8 cellular contexts compared by ENCODE assay signal in the genomic region with DNA sequence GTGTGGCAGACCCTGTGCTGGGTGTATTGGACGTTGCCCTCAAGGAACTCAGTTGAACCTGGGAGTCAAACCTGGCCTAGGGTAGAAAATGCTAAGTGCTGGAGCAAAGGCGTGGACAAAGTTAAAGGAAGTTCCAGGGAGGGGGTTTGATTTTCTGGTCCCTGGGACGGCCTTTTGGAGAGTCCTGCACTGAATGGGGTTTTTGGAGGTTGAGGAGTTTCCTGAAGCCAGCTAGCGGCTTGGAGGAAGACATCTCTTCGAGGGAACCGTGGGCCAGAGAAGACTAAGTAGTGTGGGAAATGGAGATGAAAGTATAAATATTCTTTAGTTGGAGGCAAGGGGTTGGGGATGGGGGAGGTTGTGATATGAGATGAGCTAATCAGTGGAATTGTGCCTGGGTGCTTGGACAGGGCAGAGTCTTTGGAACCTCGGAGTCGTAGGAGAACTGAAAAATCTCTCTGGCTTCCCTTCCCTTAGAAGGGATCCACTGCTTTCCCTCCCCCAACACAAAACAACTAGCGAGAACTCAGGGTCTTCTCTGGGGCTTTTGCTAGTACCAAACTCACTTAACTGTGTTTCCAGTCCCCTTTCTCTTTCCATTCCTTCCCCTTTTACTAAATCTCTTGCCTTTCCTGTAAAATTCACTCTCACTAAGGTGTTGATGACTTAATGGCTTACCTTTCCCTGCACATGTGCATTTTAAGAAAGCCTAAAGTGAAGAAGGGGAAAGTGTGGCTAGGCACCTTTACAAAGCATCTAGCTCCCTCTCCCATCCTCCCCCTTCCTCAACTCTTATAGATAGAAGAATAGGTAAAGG. TPM values are rescaled to one million over a fixed set of nuclear protein-coding genes. Genes with fewer than 3 reads are reported as not detected.
DNase-seq lines count a peak whose midpoint lies in the region; ATAC-seq and TF ChIP-seq lines count a peak whose summit lies in the region.

No MANE protein-coding gene starts in this region.

- H3K4me1 ChIP-seq in subcutaneous abdominal adipose tissue (ENCODE audit: control insufficient read depth in 5 of 5, insufficient read depth in 5 of 5, low read length in 5 of 5), result peaks cover 0 to 51% (median 39%) of the 10 kb centered on the region in 5 donors
- H3K4me1 ChIP-seq in BE2C, result peaks cover 6% of the 10 kb centered on the region; the same call in 1 of the 2 replicates

- no peaks in the 10 kb centered on the region for H3K36me3 ChIP-seq in subcutaneous abdominal adipose tissue (ENCODE audit: control insufficient read depth in 5 of 5, insufficient read depth in 5 of 5, low read length in 5 of 5)
- H3K36me3 ChIP-seq in BE2C, result no peaks in the 10 kb centered on the region

- H3K9me3 Mint-ChIP-seq in HFFc6, result no peaks in the 10 kb centered on the region
- no peaks in the 10 kb centered on the region for H3K9me3 Mint-ChIP-seq in activated naive CD4-positive, alpha-beta T cell treated with anti-CD3 and anti-CD28 coated beads, Interleukin-2, amount 50 U/mL, for 72 hours

- H3K4me3 ChIP-seq in subcutaneous abdominal adipose tissue (ENCODE audit: low read depth in 1 of 5, low read length in 5 of 5) (peak overlapping the region; percentile 72 to 88 (median 79)), BE2C (ENCODE audit: low read depth, low read length) (no peak overlapping the region)

- peak overlapping the region; percentile 97 for H3K4me3 Mint-ChIP-seq in HFFc6

- ATAC-seq in activated naive CD4-positive, alpha-beta T cell treated with anti-CD3 and anti-CD28 coated beads, Interleukin-2, amount 50 U/mL, for 72 hours, result peak in 1 of 2 donors; percentile 8
- ATAC-seq in GM18909 (IDR thresholded peaks at IDR 0.05; ENCODE audit: poor library complexity, unreplicated experiment), result no peak

- H3K9me3 ChIP-seq in subcutaneous abdominal adipose tissue (ENCODE audit: control insufficient read depth in 5 of 5, low read length in 5 of 5) (no peaks in the 10 kb centered on the region), BE2C (no peaks in the 10 kb centered on the region; the same call in 1 of the 2 replicates)

- H3K27me3 ChIP-seq in subcutaneous abdominal adipose tissue (ENCODE audit: control insufficient read depth in 5 of 5, insufficient read depth in 4 of 5, low read length in 5 of 5) (no peaks in the 10 kb centered on the region), BE2C (peaks cover 21% of the 10 kb centered on the region)

- peak overlapping the region; percentile 87 for H3K27ac Mint-ChIP-seq in HFFc6
- H3K27ac Mint-ChIP-seq in activated naive CD4-positive, alpha-beta T cell treated with anti-CD3 and anti-CD28 coated beads, Interleukin-2, amount 50 U/mL, for 72 hours, result peak overlapping the region; percentile 96 to 98

- H3K9ac ChIP-seq in subcutaneous abdominal adipose tissue (ENCODE audit: low read length in 5 of 5), result peak overlapping the region; percentile 49 to 90 (median 86)

- peak overlapping the region; percentile 92 for H3K27ac ChIP-seq in subcutaneous abdominal adipose tissue (ENCODE audit: low read depth, low read length)

- H3K4me1 Mint-ChIP-seq in HFFc6 (ENCODE audit: low read depth), result peaks cover 85% of the 10 kb centered on the region

- H3K27me3 Mint-ChIP-seq in HFFc6 (ENCODE audit: insufficient read depth), result peaks cover 7% of the 10 kb centered on the region

- TF ChIP-seq CTCF in HFFc6 (IDR thresholded peaks at IDR 0.05) (no peak), BE2C (IDR thresholded peaks at IDR 0.05; ENCODE audit: low read depth, low read length) (no peak)

- peaks cover 18% of the 10 kb centered on the region for H3K36me3 Mint-ChIP-seq in HFFc6 (ENCODE audit: low read depth)
- H3K36me3 Mint-ChIP-seq in activated naive CD4-positive, alpha-beta T cell treated with anti-CD3 and anti-CD28 coated beads, Interleukin-2, amount 50 U/mL, for 72 hours, result peaks cover 19 to 33% of the 10 kb centered on the region in 2 donors

- DNase-seq in HFFc6, result no peak
- no peak for DNase-seq in activated naive CD4-positive, alpha-beta T cell treated with anti-CD3 and anti-CD28 coated beads, Interleukin-2, amount 50 U/mL, for 72 hours (ENCODE audit: low spot score in 2 of 2)
- peak; percentile 45 for DNase-seq in iris pigment epithelial cell (ENCODE audit: low read depth)
- DNase-seq in BE2C, result no peak
- DNase-seq in islet precursor cell, result no peak
- no peak for DNase-seq in GM19240 (ENCODE audit: insufficient read length, low spot score)

RNA-seq across cellular contexts. Expression of a gene that starts 1.0 kb away (rescaled TPM):
- 100 to 1,000 TPM in 4 of 6 experiments, 10 to 100 TPM in 2; 84.1 to 121 (median 102) TPM for total RNA-seq in HFFc6 (2021; fragmentation: NEBNext Ultra II Directional; extraction: Animal tissue kit (Norgen Biotek cat#: 25700))
- total RNA-seq in activated naive CD4-positive, alpha-beta T cell treated with anti-CD3 and anti-CD28 coated beads, Interleukin-2, amount 50 U/mL, for 72 hours, result 10 to 100 TPM; 52.7 to 53.4 TPM
- polyA plus RNA-seq in BE2C (2012; ENCODE audit: insufficient read depth, insufficient read length, low read depth), result 1.4 TPM
